ENCODE assay signal across 20 cellular contexts in the genomic region with DNA sequence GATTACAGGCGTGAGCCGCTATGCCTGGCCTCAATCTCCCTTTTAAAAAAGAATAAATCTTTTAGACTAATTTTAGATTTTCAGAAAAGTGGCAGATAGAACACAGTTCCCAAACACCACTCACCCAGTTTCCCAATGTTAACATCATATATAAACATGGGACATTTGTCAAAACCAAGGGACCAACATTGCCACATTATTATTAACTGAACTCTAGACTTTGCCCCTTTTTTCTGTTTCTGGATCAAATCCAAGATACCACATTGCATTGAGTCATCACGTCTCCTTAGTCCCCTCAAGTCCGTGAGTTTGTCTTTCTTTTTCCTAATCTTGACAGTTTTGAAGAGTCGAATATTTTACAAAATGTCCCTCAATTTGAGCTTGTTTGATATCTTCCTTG. TPM values are rescaled to one million over a fixed set of nuclear protein-coding genes. Genes with fewer than 3 reads are reported as not detected.
DNase-seq lines count a peak whose midpoint lies in the region; ATAC-seq and TF ChIP-seq lines count a peak whose summit lies in the region.
"Had no signal": no experiment of that assay in that cellular context is flagged by ENCODE, and none has a peak within 500 bp of the region (broad histone marks: within the 10 kb centered on the region; RNA-seq: fewer than 3 reads in every experiment).

No MANE protein-coding gene starts in this region.

- no peak for DNase-seq in activated naive CD4-positive, alpha-beta T cell treated with anti-CD3 and anti-CD28 coated beads for 36 hours
- DNase-seq in activated naive CD4-positive, alpha-beta T cell treated with Interleukin-2 at 50 U/mL for 16 hours, result no peak
- DNase-seq in activated CD8-positive, alpha-beta T cell treated with anti-CD3 and anti-CD28 coated beads for 36 hours, result no peak
- DNase-seq in hepatocyte (ENCODE audit: low spot score), result peak; percentile 46
- no peak for DNase-seq in stimulated activated naive CD8-positive, alpha-beta T cell treated with anti-CD3 and anti-CD28 coated beads, Interleukin-15, amount 100 ng/mL, for 72 hours
- no peak for DNase-seq in effector memory CD4-positive, alpha-beta T cell
- DNase-seq: activated CD4-positive, alpha-beta T cell treated with anti-CD3 and anti-CD28 coated beads, Interleukin-2, amount 10 ng/mL, durations not matched to agents 7 days and 5 days; cerebellar nuclear complex; DMS153; hypothalamus; KBM-7; NCI-H526 treated with DMSO at 0.1 percent for 48 hours; RPMI8226; T-helper 9 cell; tibial artery had no signal

- POLR2A ChIA-PET in activated CD8-positive, alpha-beta T cell treated with anti-CD3 and anti-CD28 coated beads for 36 hours (lab: Charles Lee), result interaction anchor here (0.6 to 2.9 kb wide), 3 partner anchors 45 to 262 kb away, joined by 3 to 13 read pairs (median 3); no protein-coding TSS in a partner anchor

- no peaks in the 10 kb centered on the region for H3K27me3 Mint-ChIP-seq in activated naive CD4-positive, alpha-beta T cell treated with anti-CD3 and anti-CD28 coated beads for 36 hours (ENCODE audit: low read depth)
- no peaks in the 10 kb centered on the region for H3K27me3 Mint-ChIP-seq in activated CD8-positive, alpha-beta T cell treated with anti-CD3 and anti-CD28 coated beads for 36 hours
- no peaks in the 10 kb centered on the region for H3K27me3 Mint-ChIP-seq in stimulated activated naive CD8-positive, alpha-beta T cell treated with anti-CD3 and anti-CD28 coated beads, Interleukin-15, amount 100 ng/mL, for 72 hours
- H3K27me3 Mint-ChIP-seq: activated CD4-positive, alpha-beta T cell treated with anti-CD3 and anti-CD28 coated beads, Interleukin-2, amount 10 ng/mL, durations not matched to agents 7 days and 5 days had no signal

- CTCF ChIA-PET in activated naive CD4-positive, alpha-beta T cell treated with anti-CD3 and anti-CD28 coated beads for 36 hours (lab: Charles Lee), result no interaction called here
- CTCF ChIA-PET in activated CD8-positive, alpha-beta T cell treated with anti-CD3 and anti-CD28 coated beads for 36 hours (lab: Charles Lee), result interaction anchor here (0.9 to 1.0 kb wide), 2 partner anchors 26 to 113 kb away, joined by 3 read pairs; no protein-coding TSS in a partner anchor

- TF ChIP-seq CTCF in activated CD8-positive, alpha-beta T cell treated with anti-CD3 and anti-CD28 coated beads for 36 hours (IDR thresholded peaks at IDR 0.05), result no peak
- TF ChIP-seq CTCF in hepatocyte (IDR thresholded peaks at IDR 0.05; ENCODE audit: poor library complexity), result no peak

- peak overlapping the region; percentile 30 for H3K27ac ChIP-seq in hepatocyte
- no peak overlapping the region for H3K27ac ChIP-seq in effector memory CD4-positive, alpha-beta T cell (ENCODE audit: insufficient read depth, low read length, poor library complexity, severe bottlenecking)
- H3K27ac ChIP-seq: tibial artery had no signal

- peak overlapping the region; percentile 12 for H3K4me3 Mint-ChIP-seq in activated naive CD4-positive, alpha-beta T cell treated with anti-CD3 and anti-CD28 coated beads for 36 hours
- H3K4me3 Mint-ChIP-seq in activated CD8-positive, alpha-beta T cell treated with anti-CD3 and anti-CD28 coated beads for 36 hours, result peak overlapping the region; percentile 87
- peak overlapping the region in 1 of 2 donors; percentile 85 for H3K4me3 Mint-ChIP-seq in stimulated activated naive CD8-positive, alpha-beta T cell treated with anti-CD3 and anti-CD28 coated beads, Interleukin-15, amount 100 ng/mL, for 72 hours

- H3K4me1 Mint-ChIP-seq in activated naive CD4-positive, alpha-beta T cell treated with anti-CD3 and anti-CD28 coated beads for 36 hours (ENCODE audit: low read depth), result peaks cover 21% of the 10 kb centered on the region
- peaks cover 19% of the 10 kb centered on the region for H3K4me1 Mint-ChIP-seq in activated CD8-positive, alpha-beta T cell treated with anti-CD3 and anti-CD28 coated beads for 36 hours (ENCODE audit: low read depth)
- peaks cover 29% of the 10 kb centered on the region for H3K4me1 Mint-ChIP-seq in stimulated activated naive CD8-positive, alpha-beta T cell treated with anti-CD3 and anti-CD28 coated beads, Interleukin-15, amount 100 ng/mL, for 72 hours

- H3K27me3 ChIP-seq in hepatocyte, result no peaks in the 10 kb centered on the region
- no peaks in the 10 kb centered on the region for H3K27me3 ChIP-seq in effector memory CD4-positive, alpha-beta T cell (replicated peaks; ENCODE audit: control insufficient read depth, insufficient read depth, low read length, poor library complexity, severe bottlenecking)
- H3K27me3 ChIP-seq: tibial artery had no signal

- peaks cover 14% of the 10 kb centered on the region for H3K79me2 ChIP-seq in hepatocyte

- H3K4me1 ChIP-seq in hepatocyte (ENCODE audit: insufficient read depth), result no peaks in the 10 kb centered on the region
- no peaks in the 10 kb centered on the region for H3K4me1 ChIP-seq in effector memory CD4-positive, alpha-beta T cell (ENCODE audit: control insufficient read depth, insufficient read depth, low read length, poor library complexity, severe bottlenecking)

- no peak overlapping the region for H2AFZ ChIP-seq in hepatocyte

- H3K4me2 ChIP-seq in hepatocyte, result peak overlapping the region; percentile 14

- peaks cover 4% of the 10 kb centered on the region for H3K36me3 Mint-ChIP-seq in activated naive CD4-positive, alpha-beta T cell treated with anti-CD3 and anti-CD28 coated beads for 36 hours (ENCODE audit: low read depth)
- peaks cover 5% of the 10 kb centered on the region for H3K36me3 Mint-ChIP-seq in activated CD8-positive, alpha-beta T cell treated with anti-CD3 and anti-CD28 coated beads for 36 hours (ENCODE audit: low read depth)

- H3K36me3 ChIP-seq in hepatocyte (replicated peaks; ENCODE audit: insufficient read depth, low read depth), result no peaks in the 10 kb centered on the region
- no peaks in the 10 kb centered on the region for H3K36me3 ChIP-seq in effector memory CD4-positive, alpha-beta T cell (ENCODE audit: control insufficient read depth, insufficient read depth, low read length)
- H3K36me3 ChIP-seq: tibial artery had no signal

- no peaks in the 10 kb centered on the region for H4K20me1 ChIP-seq in hepatocyte (ENCODE audit: insufficient read depth, poor library complexity, severe bottlenecking)

- no peak overlapping the region for H3K4me3 ChIP-seq in hepatocyte
- H3K4me3 ChIP-seq in effector memory CD4-positive, alpha-beta T cell (ENCODE audit: insufficient read depth, low read depth, low read length, poor library complexity, severe bottlenecking), result no peak overlapping the region
- H3K4me3 ChIP-seq: lung, tibial artery had no signal

- WGBS in hepatocyte (ENCODE audit: low lambda C conversion rate, missing lambda C conversion rate), result 77% methylated on average over 5 of the region's 5 CpGs

- H3K27ac Mint-ChIP-seq in activated naive CD4-positive, alpha-beta T cell treated with anti-CD3 and anti-CD28 coated beads for 36 hours, result peak overlapping the region; percentile 98
- peak overlapping the region; percentile 99 for H3K27ac Mint-ChIP-seq in activated CD8-positive, alpha-beta T cell treated with anti-CD3 and anti-CD28 coated beads for 36 hours
- peak overlapping the region; percentile 46 to 99 for H3K27ac Mint-ChIP-seq in stimulated activated naive CD8-positive, alpha-beta T cell treated with anti-CD3 and anti-CD28 coated beads, Interleukin-15, amount 100 ng/mL, for 72 hours

- ATAC-seq in activated CD8-positive, alpha-beta T cell treated with anti-CD3 and anti-CD28 coated beads for 36 hours, result no peak
- no peak for ATAC-seq in stimulated activated naive CD8-positive, alpha-beta T cell treated with anti-CD3 and anti-CD28 coated beads, Interleukin-15, amount 100 ng/mL, for 72 hours
- ATAC-seq in GM19395 (IDR thresholded peaks at IDR 0.05; ENCODE audit: unreplicated experiment) (no peak), HG03139 (IDR thresholded peaks at IDR 0.05; ENCODE audit: unreplicated experiment) (no peak)
- ATAC-seq: activated naive CD4-positive, alpha-beta T cell treated with anti-CD3 and anti-CD28 coated beads, Interleukin-2, amount 50 U/mL, for 72 hours; esophagus mucosa had no signal

- H3K9me2 ChIP-seq in hepatocyte (replicated peaks; ENCODE audit: insufficient read depth), result no peaks in the 10 kb centered on the region

- no peaks in the 10 kb centered on the region for H3K9me3 ChIP-seq in hepatocyte (ENCODE audit: low read depth)
- H3K9me3 ChIP-seq in effector memory CD4-positive, alpha-beta T cell (ENCODE audit: control insufficient read depth, low read length), result no peaks in the 10 kb centered on the region
- H3K9me3 ChIP-seq: tibial artery had no signal

- H3K9me3 Mint-ChIP-seq in activated naive CD4-positive, alpha-beta T cell treated with anti-CD3 and anti-CD28 coated beads for 36 hours, result no peaks in the 10 kb centered on the region
- H3K9me3 Mint-ChIP-seq in activated CD8-positive, alpha-beta T cell treated with anti-CD3 and anti-CD28 coated beads for 36 hours, result no peaks in the 10 kb centered on the region
- H3K9me3 Mint-ChIP-seq in stimulated activated naive CD8-positive, alpha-beta T cell treated with anti-CD3 and anti-CD28 coated beads, Interleukin-15, amount 100 ng/mL, for 72 hours, result no peaks in the 10 kb centered on the region
- H3K9me3 Mint-ChIP-seq: activated CD4-positive, alpha-beta T cell treated with anti-CD3 and anti-CD28 coated beads, Interleukin-2, amount 10 ng/mL, durations not matched to agents 7 days and 5 days; activated naive CD4-positive, alpha-beta T cell treated with anti-CD3 and anti-CD28 coated beads, Interleukin-2, amount 50 U/mL, for 72 hours had no signal

- intact Hi-C loops in activated naive CD4-positive, alpha-beta T cell treated with anti-CD3 and anti-CD28 coated beads for 36 hours (cut with micrococcal nuclease), result no loop called here
- intact Hi-C loops in activated CD8-positive, alpha-beta T cell treated with anti-CD3 and anti-CD28 coated beads for 36 hours (cut with micrococcal nuclease), result no loop called here

RNA-seq across cellular contexts. Expression of a gene that starts 2.4 kb away (rescaled TPM):
- 10 to 100 TPM; 19.2 to 23.3 TPM for total RNA-seq in activated naive CD4-positive, alpha-beta T cell treated with anti-CD3 and anti-CD28 coated beads for 36 hours
- total RNA-seq in activated CD8-positive, alpha-beta T cell treated with anti-CD3 and anti-CD28 coated beads for 36 hours, result 10 to 100 TPM; 19.2 to 24.6 TPM
- total RNA-seq in hepatocyte, result 16.3 and 22.0 TPM in 2 replicates
- 10.1 and 14.3 TPM in 2 replicates for polyA plus RNA-seq in hepatocyte

RNA-seq across cellular contexts. Expression of a gene that starts 60.0 kb away (rescaled TPM):
- total RNA-seq in activated naive CD4-positive, alpha-beta T cell treated with anti-CD3 and anti-CD28 coated beads for 36 hours, result 10 to 100 TPM; 83.2 to 83.9 TPM
- total RNA-seq in activated CD8-positive, alpha-beta T cell treated with anti-CD3 and anti-CD28 coated beads for 36 hours, result 10 to 100 TPM; 81.8 to 93.8 TPM
- total RNA-seq in hepatocyte, result 137 and 160 TPM in 2 replicates
- polyA plus RNA-seq in hepatocyte, result 47.1 and 64.8 TPM in 2 replicates
